32 cellular contexts compared by ENCODE assay signal in genomic region chr11:132301900-132302299, GRCh38.
"Had no signal": no experiment of that assay in that cellular context is flagged by ENCODE, and none has a peak within 500 bp of the region (broad histone marks: within the 10 kb centered on the region; RNA-seq: fewer than 3 reads in every experiment).

No MANE protein-coding gene starts in this region.

- H3K27me3 ChIP-seq: adrenal gland, ascending aorta, body of pancreas, brain microvascular endothelial cell, breast epithelium, cardiac muscle cell had no signal

- ATAC-seq: activated naive CD4-positive, alpha-beta T cell treated with anti-CD3 and anti-CD28 coated beads, Interleukin-2, amount 50 U/mL, for 72 hours; activated naive CD8-positive, alpha-beta T cell treated with anti-CD3 and anti-CD28 coated beads, Interleukin-2, amount 50 U/mL, for 24 hours; activated T-cell treated with anti-CD3 and anti-CD28 coated beads, Interleukin-2, amount 50 U/mL, for 4 hours; activated T-cell treated with anti-CD3 and anti-CD28 coated beads, Interleukin-2, amount 50 U/mL, for 72 hours; activated T-helper 17 cell treated with anti-CD3 and anti-CD28 coated beads, Interleukin-2, amount 50 U/mL, for 72 hours; body of pancreas had no signal

- H3K4me3 ChIP-seq: adrenal gland, ascending aorta, body of pancreas, breast epithelium, cardiac muscle cell had no signal

- H3K36me3 ChIP-seq: adrenal gland, ascending aorta, brain microvascular endothelial cell, breast epithelium, cardiac muscle cell had no signal

- H3K4me1 ChIP-seq: adrenal gland, ascending aorta, body of pancreas, breast epithelium had no signal

- FAIRE-seq: astrocyte, bronchial epithelial cell, colon had no signal

- DNase-seq: activated effector memory CD4-positive, alpha-beta T cell treated with anti-CD3 and anti-CD28 coated beads, Interleukin-2, amount 50 U/mL, for 16 hours; activated effector memory CD4-positive, alpha-beta T cell treated with Interleukin-2 at 50 U/mL for 16 hours; activated gamma-delta T cell; activated gamma-delta T cell treated with Interleukin-2 at 50 U/mL for 16 hours; activated naive CD4-positive, alpha-beta T cell; activated naive CD4-positive, alpha-beta T cell treated with anti-CD3 and anti-CD28 coated beads for 36 hours; activated naive CD4-positive, alpha-beta T cell treated with anti-CD3 and anti-CD28 coated beads, Interleukin-2, amount 10 ng/mL, durations not matched to agents 7 days and 5 days; activated naive CD4-positive, alpha-beta T cell treated with anti-CD3 and anti-CD28 coated beads, Interleukin-2, amount 50 U/mL, for 16 hours; activated naive CD4-positive, alpha-beta T cell treated with Interleukin-2 at 50 U/mL for 16 hours; activated naive CD8-positive, alpha-beta T cell treated with anti-CD3 and anti-CD28 coated beads for 36 hours; activated naive CD8-positive, alpha-beta T cell treated with anti-CD3 and anti-CD28 coated beads, Interleukin-2, amount 10 ng/mL, durations not matched to agents 7 days and 5 days; activated naive CD8-positive, alpha-beta T cell treated with anti-CD3 and anti-CD28 coated beads, Interleukin-2, amount 50 U/mL, for 24 hours; activated T-cell treated with anti-CD3 and anti-CD28 coated beads, Interleukin-2, amount 50 U/mL, for 24 hours; activated T-cell treated with anti-CD3 and anti-CD28 coated beads, Interleukin-2, amount 50 U/mL, for 4 hours; activated T-cell treated with anti-CD3 and anti-CD28 coated beads, Interleukin-2, amount 50 U/mL, for 48 hours; activated T-cell treated with anti-CD3 and anti-CD28 coated beads, Interleukin-2, amount 50 U/mL, for 72 hours; adrenal gland; amniotic stem cell; amygdala; anterior cingulate cortex; aorta; body of pancreas; brain microvascular endothelial cell; cerebellar nuclear complex had no signal

- H3K9me3 ChIP-seq: adrenal gland, ascending aorta, body of pancreas, breast epithelium had no signal

- H3K27ac ChIP-seq: adrenal gland, ascending aorta, body of pancreas, brain microvascular endothelial cell, breast epithelium, cardiac muscle cell had no signal
